ENCODE assay signal across 8 cellular contexts in genomic region chr7:102272075-102272916, GRCh38. TPM values are rescaled to one million over a fixed set of nuclear protein-coding genes. Genes with fewer than 3 reads are reported as not detected.
DNase-seq lines count a peak whose midpoint lies in the region; ATAC-seq and TF ChIP-seq lines count a peak whose summit lies in the region.

No MANE protein-coding gene starts in this region.

- H3K4me1 ChIP-seq in CD8-positive, alpha-beta T cell (ENCODE audit: insufficient read depth, low read length) = peaks cover 2% of the 10 kb centered on the region
- H3K4me1 ChIP-seq in OCI-LY1 (ENCODE audit: insufficient read depth, low read length, severe bottlenecking) = peaks cover 18% of the 10 kb centered on the region

- H3K4me3 Mint-ChIP-seq in CD8-positive, alpha-beta T cell = no peak overlapping the region
- H3K4me3 Mint-ChIP-seq in naive thymus-derived CD8-positive, alpha-beta T cell = no peak overlapping the region
- no peak overlapping the region for H3K4me3 Mint-ChIP-seq in stimulated activated effector memory CD8-positive, alpha-beta T cell treated with anti-CD3 and anti-CD28 coated beads, Interleukin-12 subunit alpha, Interleukin-12 subunit beta, amount 100 ng/mL, for 72 hours

- H3K79me2 ChIP-seq in OCI-LY1 (ENCODE audit: insufficient read depth, low read length) = no peaks in the 10 kb centered on the region

- peak; percentile 77 for ATAC-seq in CD8-positive, alpha-beta T cell
- peak; percentile 78 for ATAC-seq in esophagus mucosa
- peak; percentile 75 to 89 for ATAC-seq in naive thymus-derived CD8-positive, alpha-beta T cell
- ATAC-seq in stimulated activated effector memory CD8-positive, alpha-beta T cell treated with anti-CD3 and anti-CD28 coated beads, Interleukin-12 subunit alpha, Interleukin-12 subunit beta, amount 100 ng/mL, for 72 hours = peak; percentile 81
- ATAC-seq in HG03025 (IDR thresholded peaks at IDR 0.05; ENCODE audit: low FRiP score, unreplicated experiment) = no peak

- peak; percentile 83 for TF ChIP-seq CTCF in CD8-positive, alpha-beta T cell (IDR thresholded peaks at IDR 0.05)
- TF ChIP-seq CTCF in OCI-LY1 (IDR thresholded peaks at IDR 0.05; ENCODE audit: low read length) = peak; percentile 100

- H3K9ac ChIP-seq in OCI-LY1 (ENCODE audit: low read length) = no peak overlapping the region

- H2AFZ ChIP-seq in OCI-LY1 (ENCODE audit: low read length) = no peak overlapping the region

- no peaks in the 10 kb centered on the region; the same call in 1 of the 2 replicates for H3F3A ChIP-seq in OCI-LY1 (ENCODE audit: insufficient read depth, low read length)

- no peak overlapping the region; the same call in 1 of the 2 replicates for H3K4me2 ChIP-seq in OCI-LY1 (ENCODE audit: low read length)

- H3K27me3 ChIP-seq in CD8-positive, alpha-beta T cell (ENCODE audit: insufficient read depth, low read length) = no peaks in the 10 kb centered on the region
- no peaks in the 10 kb centered on the region; the same call in 1 of the 2 replicates for H3K27me3 ChIP-seq in OCI-LY1 (ENCODE audit: insufficient read depth, low read length)

- CTCF ChIA-PET in CD8-positive, alpha-beta T cell (lab: Charles Lee) = interaction anchor here (0.6 to 5.0 kb wide), 23 partner anchors 9 to 1284 kb away, joined by 3 to 87 read pairs (median 4); no protein-coding TSS in a partner anchor

- H3K36me3 ChIP-seq in CD8-positive, alpha-beta T cell (ENCODE audit: insufficient read depth, low read length) = no peaks in the 10 kb centered on the region
- no peaks in the 10 kb centered on the region; the same call in 1 of the 2 replicates for H3K36me3 ChIP-seq in OCI-LY1 (ENCODE audit: insufficient read depth, low read length)

- no peaks in the 10 kb centered on the region for H3K9me2 ChIP-seq in OCI-LY1 (ENCODE audit: low read depth, low read length)

- H3K9me3 ChIP-seq in CD8-positive, alpha-beta T cell (ENCODE audit: low read length) = no peaks in the 10 kb centered on the region
- H3K9me3 ChIP-seq in OCI-LY1 (ENCODE audit: low read length) = no peaks in the 10 kb centered on the region

- no peaks in the 10 kb centered on the region for H3K36me3 Mint-ChIP-seq in CD8-positive, alpha-beta T cell
- H3K36me3 Mint-ChIP-seq in naive thymus-derived CD8-positive, alpha-beta T cell = no peaks in the 10 kb centered on the region
- H3K36me3 Mint-ChIP-seq in stimulated activated effector memory CD8-positive, alpha-beta T cell treated with anti-CD3 and anti-CD28 coated beads, Interleukin-12 subunit alpha, Interleukin-12 subunit beta, amount 100 ng/mL, for 72 hours = no peaks in the 10 kb centered on the region

- H3K27ac ChIP-seq in CD8-positive, alpha-beta T cell (ENCODE audit: low read depth, low read length) = no peak overlapping the region
- H3K27ac ChIP-seq in OCI-LY1 (ENCODE audit: low read depth, low read length, poor library complexity, severe bottlenecking) = no peak overlapping the region

- H3K27me3 Mint-ChIP-seq in CD8-positive, alpha-beta T cell (ENCODE audit: low read depth) = no peaks in the 10 kb centered on the region
- H3K27me3 Mint-ChIP-seq in naive thymus-derived CD8-positive, alpha-beta T cell = no peaks in the 10 kb centered on the region

- POLR2A ChIA-PET in CD8-positive, alpha-beta T cell (lab: Charles Lee) = no interaction called here
- POLR2A ChIA-PET in naive thymus-derived CD8-positive, alpha-beta T cell (lab: Charles Lee) = interaction anchor here (0.6 to 1.1 kb wide), 2 partner anchors 9 to 12 kb away, joined by 3 to 5 read pairs; no protein-coding TSS in a partner anchor

- H3K9me3 Mint-ChIP-seq in CD8-positive, alpha-beta T cell = no peaks in the 10 kb centered on the region
- H3K9me3 Mint-ChIP-seq in naive thymus-derived CD8-positive, alpha-beta T cell = no peaks in the 10 kb centered on the region
- no peaks in the 10 kb centered on the region for H3K9me3 Mint-ChIP-seq in stimulated activated effector memory CD8-positive, alpha-beta T cell treated with anti-CD3 and anti-CD28 coated beads, Interleukin-12 subunit alpha, Interleukin-12 subunit beta, amount 100 ng/mL, for 72 hours

- H4K20me1 ChIP-seq in OCI-LY1 (ENCODE audit: insufficient read depth, low read length) = no peaks in the 10 kb centered on the region

- intact Hi-C loops in CD8-positive, alpha-beta T cell (cut with DNase I, micrococcal nuclease) = loop anchor here in 1 of 2 experiments (1.0 to 2.0 kb wide), 3 partner anchors 583 to 729 kb away; no protein-coding TSS in a partner anchor

- H3K27ac Mint-ChIP-seq in CD8-positive, alpha-beta T cell = no peak overlapping the region
- H3K27ac Mint-ChIP-seq in naive thymus-derived CD8-positive, alpha-beta T cell = peak overlapping the region in 1 of 10 donors; percentile 29
- H3K27ac Mint-ChIP-seq in stimulated activated effector memory CD8-positive, alpha-beta T cell treated with anti-CD3 and anti-CD28 coated beads, Interleukin-12 subunit alpha, Interleukin-12 subunit beta, amount 100 ng/mL, for 72 hours = no peak overlapping the region

- peak; percentile 51 to 87 (median 70) for DNase-seq in CD8-positive, alpha-beta T cell
- DNase-seq in HCEC 1CT (peak; percentile 71), activated T-cell treated with anti-CD3 and anti-CD28 coated beads for 48 hours (ENCODE audit: low read depth) (peak; percentile 66)
- peak; percentile 47 to 87 (median 70) for DNase-seq in naive thymus-derived CD8-positive, alpha-beta T cell
- peak; percentile 77 to 88 for DNase-seq in stimulated activated effector memory CD8-positive, alpha-beta T cell treated with anti-CD3 and anti-CD28 coated beads, Interleukin-12 subunit alpha, Interleukin-12 subunit beta, amount 100 ng/mL, for 72 hours (ENCODE audit: low spot score in 2 of 2)

- H3K4me1 Mint-ChIP-seq in CD8-positive, alpha-beta T cell (ENCODE audit: low read depth) = peaks cover 2% of the 10 kb centered on the region
- peaks cover 0 to 3% (median under 1%) of the 10 kb centered on the region in 4 donors for H3K4me1 Mint-ChIP-seq in naive thymus-derived CD8-positive, alpha-beta T cell
- peaks cover 6% of the 10 kb centered on the region for H3K4me1 Mint-ChIP-seq in stimulated activated effector memory CD8-positive, alpha-beta T cell treated with anti-CD3 and anti-CD28 coated beads, Interleukin-12 subunit alpha, Interleukin-12 subunit beta, amount 100 ng/mL, for 72 hours

- no peak overlapping the region for H3K4me3 ChIP-seq in CD8-positive, alpha-beta T cell (ENCODE audit: low read depth, low read length)
- H3K4me3 ChIP-seq in OCI-LY1 (ENCODE audit: low read depth, low read length, poor library complexity, severe bottlenecking) = no peak overlapping the region

RNA-seq across cellular contexts. Expression of gene SH2B2, which starts 14.4 kb away (rescaled TPM):
- 1 to 10 TPM in 1 of 2 experiments, under 1 TPM in 1; 0.72 to 1.8 TPM for total RNA-seq in CD8-positive, alpha-beta T cell
- 1.1 TPM for total RNA-seq in esophagus mucosa
- 1 to 10 TPM; 2.7 to 3.8 TPM for total RNA-seq in naive thymus-derived CD8-positive, alpha-beta T cell
- polyA plus RNA-seq in naive thymus-derived CD8-positive, alpha-beta T cell = under 1 TPM in 2 of 3 donors, not detected in 1; 0.17 to 0.31 TPM
